Comparison of ENCODE assay signal across 7 cellular contexts in genomic region chr11:96293583-96293982, GRCh38. TPM values are rescaled to one million over a fixed set of nuclear protein-coding genes. Genes with fewer than 3 reads are reported as not detected.
DNase-seq lines count a peak whose midpoint lies in the region; ATAC-seq and TF ChIP-seq lines count a peak whose summit lies in the region.

No MANE protein-coding gene starts in this region.

- TF ChIP-seq CTCF in WTC11 (IDR thresholded peaks at IDR 0.05): no peak

- no peaks in the 10 kb centered on the region for H3K27me3 Mint-ChIP-seq in activated CD4-positive, alpha-beta memory T cell treated with anti-CD3 and anti-CD28 coated beads, Interleukin-2, amount 10 ng/mL, durations not matched to agents 7 days and 5 days
- no peaks in the 10 kb centered on the region for H3K27me3 Mint-ChIP-seq in naive B cell
- H3K27me3 Mint-ChIP-seq in WTC11 (ENCODE audit: low read depth): no peaks in the 10 kb centered on the region

- CTCF ChIA-PET in activated CD4-positive, alpha-beta memory T cell treated with anti-CD3 and anti-CD28 coated beads, Interleukin-2, amount 10 ng/mL, durations not matched to agents 7 days and 5 days (lab: Charles Lee): interaction anchor here (1.0 to 4.1 kb wide), 2 partner anchors 50 kb away, joined by 3 to 18 read pairs; partner anchors contain the start of gene MAML2
- CTCF ChIA-PET in WTC11 (lab: Charles Lee): interaction anchor here (0.9 kb wide), 1 partner anchor 49 kb away, joined by 6 read pairs; the partner anchor contains the start of gene MAML2

- peaks cover 17% of the 10 kb centered on the region for H3K36me3 Mint-ChIP-seq in activated CD4-positive, alpha-beta memory T cell treated with anti-CD3 and anti-CD28 coated beads, Interleukin-2, amount 10 ng/mL, durations not matched to agents 7 days and 5 days (ENCODE audit: low read depth)
- no peaks in the 10 kb centered on the region for H3K36me3 Mint-ChIP-seq in naive B cell
- no peaks in the 10 kb centered on the region for H3K36me3 Mint-ChIP-seq in WTC11

- DNase-seq in activated CD4-positive, alpha-beta memory T cell treated with anti-CD3 and anti-CD28 coated beads, Interleukin-2, amount 10 ng/mL, durations not matched to agents 7 days and 5 days: no peak
- DNase-seq in naive B cell (no peak), NCI-H748 (lab: John Stamatoyannopoulos, UW; ENCODE audit: unreplicated experiment) (no peak), WTC11 (ENCODE audit: low spot score) (no peak), NCI-H510A treated with DMSO at 0.1 percent for 48 hours (lab: John Stamatoyannopoulos, UW) (no peak)

- peaks cover 49% of the 10 kb centered on the region for H3K4me1 Mint-ChIP-seq in activated CD4-positive, alpha-beta memory T cell treated with anti-CD3 and anti-CD28 coated beads, Interleukin-2, amount 10 ng/mL, durations not matched to agents 7 days and 5 days
- H3K4me1 Mint-ChIP-seq in naive B cell: peaks cover 22 to 30% (median 30%) of the 10 kb centered on the region in 3 donors
- H3K4me1 Mint-ChIP-seq in WTC11: peaks cover 28% of the 10 kb centered on the region

- peak overlapping the region; percentile 30 for H3K4me3 Mint-ChIP-seq in activated CD4-positive, alpha-beta memory T cell treated with anti-CD3 and anti-CD28 coated beads, Interleukin-2, amount 10 ng/mL, durations not matched to agents 7 days and 5 days
- H3K4me3 Mint-ChIP-seq in naive B cell (peak overlapping the region in 5 of 8 donors; percentile 2 to 64 (median 39)), WTC11 (no peak overlapping the region)

- H3K9me3 Mint-ChIP-seq in activated CD4-positive, alpha-beta memory T cell treated with anti-CD3 and anti-CD28 coated beads, Interleukin-2, amount 10 ng/mL, durations not matched to agents 7 days and 5 days: no peaks in the 10 kb centered on the region
- H3K9me3 Mint-ChIP-seq in naive B cell (no peaks in the 10 kb centered on the region), WTC11 (no peaks in the 10 kb centered on the region)

- ATAC-seq in GM19023 (IDR thresholded peaks at IDR 0.05; ENCODE audit: unreplicated experiment): peak; percentile 78
- ATAC-seq in HG02840 (IDR thresholded peaks at IDR 0.05; ENCODE audit: low FRiP score, unreplicated experiment): peak; percentile 74
- ATAC-seq in naive B cell (ENCODE audit: low read depth in 2 of 2): peak; percentile 76 to 78
- ATAC-seq in WTC11: no peak

- peak overlapping the region; percentile 13 for H3K27ac Mint-ChIP-seq in activated CD4-positive, alpha-beta memory T cell treated with anti-CD3 and anti-CD28 coated beads, Interleukin-2, amount 10 ng/mL, durations not matched to agents 7 days and 5 days
- H3K27ac Mint-ChIP-seq in naive B cell: peak overlapping the region in 1 of 6 donors; percentile 10
- H3K27ac Mint-ChIP-seq in WTC11: no peak overlapping the region

- POLR2A ChIA-PET in activated CD4-positive, alpha-beta memory T cell treated with anti-CD3 and anti-CD28 coated beads, Interleukin-2, amount 10 ng/mL, durations not matched to agents 7 days and 5 days (lab: Charles Lee): interaction anchor here (0.9 to 1.2 kb wide), 2 partner anchors 45 to 50 kb away, joined by 3 to 4 read pairs; partner anchors contain the start of gene MAML2
- POLR2A ChIA-PET in WTC11 (lab: Charles Lee): interaction anchor here (0.6 kb wide), 1 partner anchor 1769 kb away, joined by 4 read pairs; no protein-coding TSS in a partner anchor

TF ChIP-seq in WTC11, 78 proteins besides CTCF, POLR2A, EP300 and RAD21:
- TF ChIP-seq ZNF671 (CRISPR knock-in tag; IDR thresholded peaks at IDR 0.05) (no peak), JAZF1 (CRISPR knock-in tag; IDR thresholded peaks at IDR 0.05) (no peak)
TF ChIP-seq in WTC11: peak in this region for 0.

RNA-seq across cellular contexts. Expression of gene MAML2, which starts 49.4 kb away (rescaled TPM):
- total RNA-seq in activated CD4-positive, alpha-beta memory T cell treated with anti-CD3 and anti-CD28 coated beads, Interleukin-2, amount 10 ng/mL, durations not matched to agents 7 days and 5 days: 10 to 100 TPM; 19.2 to 19.3 TPM
- polyA plus RNA-seq in naive B cell (ENCODE audit: low read depth in 6 of 6): 1 to 10 TPM in 5 of 6 donors, under 1 TPM in 1; 0.06 to 9.0 (median 3.5) TPM
- 5.1 to 8.1 TPM (median 5.2 TPM) in 3 replicates for total RNA-seq in WTC11 (2021)
